In genomic region chr2:40625849-40626248, GRCh38 we compare ENCODE assay signal across 15 cellular contexts.
DNase-seq lines count a peak whose midpoint lies in the region; ATAC-seq and TF ChIP-seq lines count a peak whose summit lies in the region.
"Had no signal": no experiment of that assay in that cellular context is flagged by ENCODE, and none has a peak within 500 bp of the region (broad histone marks: within the 10 kb centered on the region; RNA-seq: fewer than 3 reads in every experiment).

No MANE protein-coding gene starts in this region.

- POLR2A ChIA-PET in Panc1 (lab: Charles Lee): no interaction called here

- no peak for ATAC-seq in Panc1
- no peak for ATAC-seq in GM18517 (IDR thresholded peaks at IDR 0.05; ENCODE audit: unreplicated experiment)
- ATAC-seq: activated CD8-positive, alpha-beta T cell treated with anti-CD3 and anti-CD28 coated beads, Interleukin-2, amount 10 ng/mL, durations not matched to agents 7 days and 5 days; heart left ventricle; psoas muscle had no signal

- no peak for TF ChIP-seq CTCF in Panc1 (IDR thresholded peaks at IDR 0.05)
- TF ChIP-seq CTCF in fibroblast of mammary gland (conservative IDR thresholded peaks at IDR 0.05; ENCODE audit: control insufficient read depth, insufficient read depth, low read depth, low read length): no peak
- TF ChIP-seq CTCF in sigmoid colon (IDR thresholded peaks at IDR 0.05): no peak

- no peak overlapping the region for H3K4me3 ChIP-seq in Panc1 (ENCODE audit: low read depth in 2 of 2, low read length in 2 of 2)
- H3K4me3 ChIP-seq in fibroblast of mammary gland (ENCODE audit: control insufficient read depth, low read depth, low read length): no peak overlapping the region
- H3K4me3 ChIP-seq in sigmoid colon: no peak overlapping the region
- H3K4me3 ChIP-seq: heart left ventricle, psoas muscle had no signal

- WGBS in sigmoid colon, 2 donors: 69 to 81% methylated on average over 3 of the region's 3 CpGs

- TF ChIP-seq EP300 in sigmoid colon (IDR thresholded peaks at IDR 0.05): no peak

- intact Hi-C loops in Panc1 (cut with micrococcal nuclease; ENCODE audit: unreplicated experiment): no loop called here
- intact Hi-C loops in sigmoid colon (cut with DNase I): no loop called here

- CTCF ChIA-PET in Panc1 (lab: Charles Lee): no interaction called here

- H3K36me3 ChIP-seq in Panc1 (ENCODE audit: control insufficient read depth, insufficient read depth, low read length): no peaks in the 10 kb centered on the region
- H3K36me3 ChIP-seq in sigmoid colon: no peaks in the 10 kb centered on the region
- H3K36me3 ChIP-seq: heart left ventricle had no signal

- no peak for TF ChIP-seq POLR2A in sigmoid colon (IDR thresholded peaks at IDR 0.05)

- in situ Hi-C loops in Panc1 (cut with HindIII; ENCODE audit: low pct_unique_long_range_greater_than_20kb, low sequenced_read_pairs): no loop called here

- no TSS peak for BruUV-seq in Panc1 (replicated peaks; lab: Mats Ljungman, UMichigan)

- H3K27me3 ChIP-seq in Panc1 (ENCODE audit: control insufficient read depth, insufficient read depth, low read length) (no peaks in the 10 kb centered on the region), sigmoid colon (no peaks in the 10 kb centered on the region)
- H3K27me3 ChIP-seq: heart left ventricle had no signal

- H3K9me3 ChIP-seq in Panc1 (ENCODE audit: control insufficient read depth, insufficient read depth, low read depth, low read length) (no peaks in the 10 kb centered on the region), sigmoid colon (no peaks in the 10 kb centered on the region)
- H3K9me3 ChIP-seq: heart left ventricle, psoas muscle had no signal

- peak; percentile 5 for DNase-seq in NCI-H748 (lab: John Stamatoyannopoulos, UW; ENCODE audit: unreplicated experiment)
- no peak for DNase-seq in NCI-H748 treated with DMSO at 0.1 percent for 48 hours (lab: John Stamatoyannopoulos, UW)
- peak; percentile 67 for DNase-seq in Panc1 (ENCODE audit: low read depth, low spot score)
- peak; percentile 91 for DNase-seq in fibroblast of mammary gland (ENCODE audit: low read depth)
- DNase-seq in superior temporal gyrus (ENCODE audit: extremely low spot score): peak; percentile 12
- no peak for DNase-seq in DMS114 treated with DMSO at 0.1 percent for 48 hours (lab: John Stamatoyannopoulos, UW; ENCODE audit: unreplicated experiment)
- DNase-seq in sigmoid colon: no peak
- DNase-seq: activated CD8-positive, alpha-beta T cell treated with anti-CD3 and anti-CD28 coated beads, Interleukin-2, amount 10 ng/mL, durations not matched to agents 7 days and 5 days; activated naive CD4-positive, alpha-beta T cell treated with anti-CD3 and anti-CD28 coated beads, Interleukin-2, amount 10 ng/mL, durations not matched to agents 7 days and 5 days; DND-41; heart left ventricle; NCI-H1092 treated with DMSO at 0.1 percent for 48 hours; psoas muscle had no signal

- H3K27ac ChIP-seq in Panc1 (ENCODE audit: low read length) (no peak overlapping the region), sigmoid colon (no peak overlapping the region)
- H3K27ac ChIP-seq: 22Rv1, heart left ventricle, psoas muscle had no signal

- H3K4me1 ChIP-seq in Panc1 (ENCODE audit: control insufficient read depth, insufficient read depth, low read length): no peaks in the 10 kb centered on the region
- H3K4me1 ChIP-seq in sigmoid colon: no peaks in the 10 kb centered on the region
- H3K4me1 ChIP-seq: heart left ventricle, psoas muscle had no signal

Comparison
In these comparisons a context has a peak if more than half of its experiments do, and no peak if none do; other contexts are left out.
1. DNase-seq: peak in NCI-H748 (single experiment), Panc1 (single experiment), fibroblast of mammary gland (single experiment) and superior temporal gyrus (single experiment); none in NCI-H748 treated with DMSO at 0.1 percent for 48 hours (single experiment), DMS114 treated with DMSO at 0.1 percent for 48 hours (single experiment) and sigmoid colon (single experiment).